Comparison of ENCODE assay signal across 5 cellular contexts in genomic region chr7:129446896-129447295, GRCh38. TPM values are rescaled to one million over a fixed set of nuclear protein-coding genes. Genes with fewer than 3 reads are reported as not detected.
"Had no signal": no experiment of that assay in that cellular context is flagged by ENCODE, and none has a peak within 500 bp of the region (broad histone marks: within the 10 kb centered on the region; RNA-seq: fewer than 3 reads in every experiment).

No MANE protein-coding gene starts in this region.

RNA-seq across cellular contexts. Expression of gene SMKR1, which starts 55.4 kb away (rescaled TPM):
- total RNA-seq: astrocyte, cardiac muscle cell, OCI-LY7, Right ventricle myocardium superior, SJCRH30 had no signal
